ENCODE assay signal across 17 cellular contexts in genomic region chr20:40090236-40090635, GRCh38.
"Had no signal": no experiment of that assay in that cellular context is flagged by ENCODE, and none has a peak within 500 bp of the region (broad histone marks: within the 10 kb centered on the region; RNA-seq: fewer than 3 reads in every experiment).

No MANE protein-coding gene starts in this region.

- ATAC-seq: activated CD4-positive, CD25-positive, alpha-beta regulatory T cell treated with anti-CD3 and anti-CD28 coated beads, Interleukin-2, amount 50 U/mL, for 24 hours; activated naive CD4-positive, alpha-beta T cell treated with anti-CD3 and anti-CD28 coated beads, Interleukin-2, amount 50 U/mL, for 72 hours; heart left ventricle; left lung; stimulated activated naive CD8-positive, alpha-beta T cell treated with anti-CD3 and anti-CD28 coated beads, Interleukin-15, Interleukin-2, amounts not matched to agents 100 U/mL and 50 U/mL, for 24 hours had no signal

- FAIRE-seq: frontal cortex had no signal

- H3K27ac Mint-ChIP-seq: activated naive CD4-positive, alpha-beta T cell treated with anti-CD3 and anti-CD28 coated beads, Interleukin-2, amount 50 U/mL, for 72 hours; activated T-cell treated with anti-CD3 and anti-CD28 coated beads, Interleukin-2, amount 50 U/mL, for 24 hours; nephron progenitor cell; T-helper 2 cell treated with Interferon-gamma antibody and Interleukin-4, amounts not matched to agents 5 μg/mL and 100 μg/mL, for 36 hours had no signal

- H3K36me3 ChIP-seq: brain microvascular endothelial cell, esophagus squamous epithelium, heart left ventricle, left lung had no signal

- H3K4me3 Mint-ChIP-seq: activated T-cell treated with anti-CD3 and anti-CD28 coated beads, Interleukin-2, amount 50 U/mL, for 24 hours; nephron progenitor cell; T-helper 2 cell treated with Interferon-gamma antibody and Interleukin-4, amounts not matched to agents 5 μg/mL and 100 μg/mL, for 36 hours had no signal

- H3K27me3 ChIP-seq: brain microvascular endothelial cell, esophagus squamous epithelium, heart left ventricle, left lung, testis had no signal

- DNase-seq: activated CD4-positive, alpha-beta T cell treated with anti-CD3 and anti-CD28 coated beads, Interleukin-2, amount 50 U/mL, for 4 hours; activated effector memory CD4-positive, alpha-beta T cell treated with anti-CD3 and anti-CD28 coated beads, Interleukin-2, amount 50 U/mL, for 16 hours; activated T-cell treated with anti-CD3 and anti-CD28 coated beads, Interleukin-2, amount 50 U/mL, for 24 hours; amniotic stem cell; brain microvascular endothelial cell; esophagus squamous epithelium; heart left ventricle; left lung; nephron progenitor cell; stimulated activated CD4-positive, alpha-beta T cell treated with anti-CD3 and anti-CD28 coated beads, Interleukin-2, amount 100 ng/mL, for 48 hours; stimulated activated CD8-positive, alpha-beta memory T cell treated with anti-CD3 and anti-CD28 coated beads, Interleukin-4, amount 100 ng/mL, for 48 hours; stimulated activated naive CD8-positive, alpha-beta T cell treated with anti-CD3 and anti-CD28 coated beads, Interleukin-15, Interleukin-2, amounts not matched to agents 100 U/mL and 50 U/mL, for 24 hours; testis had no signal

- H3K27me3 Mint-ChIP-seq: activated T-cell treated with anti-CD3 and anti-CD28 coated beads, Interleukin-2, amount 50 U/mL, for 24 hours had no signal

- H3K4me1 Mint-ChIP-seq: nephron progenitor cell had no signal

- H3K4me3 ChIP-seq: esophagus squamous epithelium, heart left ventricle, left lung, testis had no signal
